Comparison of ENCODE assay signal across 13 cellular contexts in genomic region chr6:13559968-13560650, GRCh38.
"Had no signal": no experiment of that assay in that cellular context is flagged by ENCODE, and none has a peak within 500 bp of the region (broad histone marks: within the 10 kb centered on the region; RNA-seq: fewer than 3 reads in every experiment).

No MANE protein-coding gene starts in this region.

- H3K4me1 Mint-ChIP-seq: immature natural killer cell; stimulated activated naive CD8-positive, alpha-beta T cell treated with anti-CD3 and anti-CD28 coated beads, Interleukin-15, amount 100 ng/mL, for 72 hours had no signal

- H3K9me3 Mint-ChIP-seq: activated T-cell treated with anti-CD3 and anti-CD28 coated beads, Interleukin-2, amount 50 U/mL, for 24 hours; immature natural killer cell; mesothelial cell of epicardium; neural progenitor cell; stimulated activated naive CD8-positive, alpha-beta T cell treated with anti-CD3 and anti-CD28 coated beads, Interleukin-15, amount 100 ng/mL, for 72 hours had no signal

- ATAC-seq: left cardiac atrium; lower lobe of right lung; sciatic nerve; stimulated activated naive CD8-positive, alpha-beta T cell treated with anti-CD3 and anti-CD28 coated beads, Interleukin-15, amount 100 ng/mL, for 72 hours had no signal

- DNase-seq: activated CD4-positive, alpha-beta T cell treated with anti-CD3 and anti-CD28 coated beads for 1 hour; activated CD4-positive, alpha-beta T cell treated with anti-CD3 and anti-CD28 coated beads, Interleukin-2, amount 50 U/mL, for 4 hours; activated naive CD4-positive, alpha-beta T cell treated with anti-CD3 and anti-CD28 coated beads, Interleukin-2, amount 50 U/mL, for 16 hours; activated T-cell treated with anti-CD3 and anti-CD28 coated beads, Interleukin-2, amount 50 U/mL, for 24 hours; immature natural killer cell; left cardiac atrium; lower lobe of right lung; ovary; stimulated activated naive CD8-positive, alpha-beta T cell treated with anti-CD3 and anti-CD28 coated beads, Interleukin-15, amount 100 ng/mL, for 72 hours; upper lobe of left lung had no signal

- H3K4me3 Mint-ChIP-seq: activated T-cell treated with anti-CD3 and anti-CD28 coated beads, Interleukin-2, amount 50 U/mL, for 24 hours; immature natural killer cell; mesothelial cell of epicardium; neural progenitor cell; stimulated activated naive CD8-positive, alpha-beta T cell treated with anti-CD3 and anti-CD28 coated beads, Interleukin-15, amount 100 ng/mL, for 72 hours had no signal

- H3K27ac Mint-ChIP-seq: activated T-cell treated with anti-CD3 and anti-CD28 coated beads, Interleukin-2, amount 50 U/mL, for 24 hours; immature natural killer cell; neural progenitor cell; stimulated activated naive CD8-positive, alpha-beta T cell treated with anti-CD3 and anti-CD28 coated beads, Interleukin-15, amount 100 ng/mL, for 72 hours had no signal

- H3K27me3 Mint-ChIP-seq: activated T-cell treated with anti-CD3 and anti-CD28 coated beads, Interleukin-2, amount 50 U/mL, for 24 hours had no signal

- H3K36me3 Mint-ChIP-seq: immature natural killer cell, mesothelial cell of epicardium, neural progenitor cell had no signal
